Comparison of ENCODE assay signal across 19 cellular contexts in genomic region chr4:119906277-119906676, GRCh38.
"Had no signal": no experiment of that assay in that cellular context is flagged by ENCODE, and none has a peak within 500 bp of the region (broad histone marks: within the 10 kb centered on the region; RNA-seq: fewer than 3 reads in every experiment).

No MANE protein-coding gene starts in this region.

- H3K36me3 ChIP-seq: MG63 had no signal

- H3K4me3 ChIP-seq: MG63 had no signal

- H3K27me3 ChIP-seq: MG63 had no signal

- H3K27ac ChIP-seq: RWPE1 had no signal

- H3K9me3 ChIP-seq: MG63, SK-N-SH had no signal

- H3K9ac ChIP-seq: SK-N-SH had no signal

- H3K4me2 ChIP-seq: SK-N-SH had no signal

- DNase-seq: IMR-90, Karpas-422, KG1, MG63, NCI-H1092, NCI-H1105 treated with DMSO at 0.1 percent for 48 hours, NCI-H1417 treated with DMSO at 0.1 percent for 48 hours, NCI-H146, NCI-H1694 treated with DMSO at 0.1 percent for 48 hours, NCI-H1930, NCI-H2081, NCI-H2107, NCI-H2227 treated with DMSO at 0.1 percent for 48 hours, NCI-H510A, NCI-H524 treated with DMSO at 0.1 percent for 48 hours, SHP77, SK-N-SH, T-helper 1 cell had no signal
